ENCODE assay signal across 2 cellular contexts in genomic region chr3:45631486-45631885, GRCh38.
TF ChIP-seq lines count a peak whose summit lies in the region.

No MANE protein-coding gene starts in this region.

TF ChIP-seq in WTC11, 78 proteins besides CTCF, POLR2A, EP300 and RAD21:
- TF ChIP-seq GTF2I (CRISPR knock-in tag; conservative IDR thresholded peaks at IDR 0.05) (no peak), FOXJ3 (CRISPR knock-in tag; IDR thresholded peaks at IDR 0.05; ENCODE audit: borderline replicate concordance) (no peak), NR1H2 (CRISPR knock-in tag; IDR thresholded peaks at IDR 0.05) (no peak), ESRRA (CRISPR knock-in tag; IDR thresholded peaks at IDR 0.05; ENCODE audit: borderline replicate concordance) (no peak), PREB (CRISPR knock-in tag; IDR thresholded peaks at IDR 0.05; ENCODE audit: borderline replicate concordance) (no peak), MXD4 (CRISPR knock-in tag; IDR thresholded peaks at IDR 0.05; ENCODE audit: borderline replicate concordance) (no peak), KAT7 (CRISPR knock-in tag; IDR thresholded peaks at IDR 0.05; ENCODE audit: borderline replicate concordance) (no peak), ZNF263 (CRISPR knock-in tag; IDR thresholded peaks at IDR 0.05; ENCODE audit: low read depth) (no peak), ZBTB43 (CRISPR knock-in tag; IDR thresholded peaks at IDR 0.05) (no peak), ATF2 (CRISPR knock-in tag; IDR thresholded peaks at IDR 0.05; ENCODE audit: borderline replicate concordance, low read depth) (no peak), ZNF416 (CRISPR knock-in tag; IDR thresholded peaks at IDR 0.05) (no peak), NR3C1 (CRISPR knock-in tag; conservative IDR thresholded peaks at IDR 0.05; ENCODE audit: low read depth) (no peak), RELA (CRISPR knock-in tag; IDR thresholded peaks at IDR 0.05; ENCODE audit: borderline replicate concordance) (no peak), ARID4B (CRISPR knock-in tag; IDR thresholded peaks at IDR 0.05; ENCODE audit: borderline replicate concordance) (no peak), ZMAT4 (CRISPR knock-in tag; IDR thresholded peaks at IDR 0.05) (no peak), ERG (CRISPR knock-in tag; IDR thresholded peaks at IDR 0.05) (no peak), OVOL2 (CRISPR knock-in tag; IDR thresholded peaks at IDR 0.05; ENCODE audit: borderline replicate concordance) (no peak), NFE2L1 (CRISPR knock-in tag; IDR thresholded peaks at IDR 0.05) (no peak)

TF ChIP-seq in HepG2, 621 proteins besides CTCF, POLR2A, EP300 and RAD21:
- TF ChIP-seq RBM22 (optimal IDR thresholded peaks at IDR 0.05; ENCODE audit: low read length), result peak; percentile 48
- TF ChIP-seq U2AF2 (IDR thresholded peaks at IDR 0.05; ENCODE audit: low read depth, low read length), result no peak
